8 cellular contexts compared by ENCODE assay signal in the genomic region with DNA sequence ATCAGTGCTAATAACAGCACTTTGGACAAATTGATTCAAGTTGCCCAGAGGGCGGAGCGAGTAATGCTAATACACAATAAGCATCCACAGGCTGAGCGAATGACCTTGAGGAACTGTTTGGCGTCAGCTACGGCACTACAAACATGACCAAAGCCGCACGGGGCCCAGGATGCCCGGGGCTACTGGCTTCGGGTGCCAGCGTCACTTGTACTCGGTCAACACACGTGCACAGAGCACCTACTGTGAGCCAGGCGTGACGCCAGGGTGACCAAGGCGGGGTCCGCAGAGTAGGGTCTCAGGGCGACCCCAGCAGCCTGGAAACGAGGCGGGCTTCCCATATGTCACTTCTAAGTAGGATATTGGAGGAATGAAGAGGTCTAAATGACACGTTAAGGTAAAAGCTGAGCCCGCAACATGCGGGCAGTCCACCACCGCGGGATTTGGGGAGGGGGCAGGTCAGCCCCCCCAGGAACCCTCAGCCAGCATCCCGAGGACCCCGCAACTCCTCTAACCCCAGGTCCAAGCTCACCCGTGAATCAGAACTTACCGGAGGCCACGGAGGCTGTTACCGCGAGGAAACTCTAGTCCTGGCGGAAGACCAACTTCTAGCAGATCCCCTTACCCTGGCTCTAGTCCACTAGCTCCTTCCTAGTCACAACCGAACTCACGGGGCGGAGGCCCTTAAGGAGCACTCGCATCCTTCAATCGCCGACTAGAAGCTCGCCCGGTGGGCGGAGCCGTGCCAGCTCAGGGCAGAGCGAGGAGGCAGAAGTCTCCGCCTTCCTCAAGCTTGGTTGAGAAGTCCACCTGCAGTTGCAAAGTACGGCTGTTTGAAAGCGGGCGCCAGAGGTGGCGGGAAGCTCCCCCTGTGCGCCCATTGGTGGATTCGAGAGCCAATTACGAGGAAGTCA. TPM values are rescaled to one million over a fixed set of nuclear protein-coding genes. Genes with fewer than 3 reads are reported as not detected.
A peak's percentile ranks its signal among the peaks of the same experiment; 100 is the strongest.
DNase-seq lines count a peak whose midpoint lies in the region; ATAC-seq lines count a peak whose summit lies in the region.

A gene with protein sequence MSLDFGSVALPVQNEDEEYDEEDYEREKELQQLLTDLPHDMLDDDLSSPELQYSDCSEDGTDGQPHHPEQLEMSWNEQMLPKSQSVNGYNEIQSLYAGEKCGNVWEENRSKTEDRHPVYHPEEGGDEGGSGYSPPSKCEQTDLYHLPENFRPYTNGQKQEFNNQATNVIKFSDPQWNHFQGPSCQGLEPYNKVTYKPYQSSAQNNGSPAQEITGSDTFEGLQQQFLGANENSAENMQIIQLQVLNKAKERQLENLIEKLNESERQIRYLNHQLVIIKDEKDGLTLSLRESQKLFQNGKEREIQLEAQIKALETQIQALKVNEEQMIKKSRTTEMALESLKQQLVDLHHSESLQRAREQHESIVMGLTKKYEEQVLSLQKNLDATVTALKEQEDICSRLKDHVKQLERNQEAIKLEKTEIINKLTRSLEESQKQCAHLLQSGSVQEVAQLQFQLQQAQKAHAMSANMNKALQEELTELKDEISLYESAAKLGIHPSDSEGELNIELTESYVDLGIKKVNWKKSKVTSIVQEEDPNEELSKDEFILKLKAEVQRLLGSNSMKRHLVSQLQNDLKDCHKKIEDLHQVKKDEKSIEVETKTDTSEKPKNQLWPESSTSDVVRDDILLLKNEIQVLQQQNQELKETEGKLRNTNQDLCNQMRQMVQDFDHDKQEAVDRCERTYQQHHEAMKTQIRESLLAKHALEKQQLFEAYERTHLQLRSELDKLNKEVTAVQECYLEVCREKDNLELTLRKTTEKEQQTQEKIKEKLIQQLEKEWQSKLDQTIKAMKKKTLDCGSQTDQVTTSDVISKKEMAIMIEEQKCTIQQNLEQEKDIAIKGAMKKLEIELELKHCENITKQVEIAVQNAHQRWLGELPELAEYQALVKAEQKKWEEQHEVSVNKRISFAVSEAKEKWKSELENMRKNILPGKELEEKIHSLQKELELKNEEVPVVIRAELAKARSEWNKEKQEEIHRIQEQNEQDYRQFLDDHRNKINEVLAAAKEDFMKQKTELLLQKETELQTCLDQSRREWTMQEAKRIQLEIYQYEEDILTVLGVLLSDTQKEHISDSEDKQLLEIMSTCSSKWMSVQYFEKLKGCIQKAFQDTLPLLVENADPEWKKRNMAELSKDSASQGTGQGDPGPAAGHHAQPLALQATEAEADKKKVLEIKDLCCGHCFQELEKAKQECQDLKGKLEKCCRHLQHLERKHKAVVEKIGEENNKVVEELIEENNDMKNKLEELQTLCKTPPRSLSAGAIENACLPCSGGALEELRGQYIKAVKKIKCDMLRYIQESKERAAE (N-terminal part only) (minus strand): TSS at position 656 of the 911 bp plus-strand sequence. CDS start 5,420 bp downstream, outside the sequence.

- ATAC-seq in GM21360 (IDR thresholded peaks at IDR 0.05; ENCODE audit: unreplicated experiment), result peak; percentile 98

- DNase-seq in COLO829 (ENCODE audit: low spot score), result peak; percentile 73
- DNase-seq in HT-29 (ENCODE audit: low spot score), result peak; percentile 100
- peak; percentile 99 for DNase-seq in NK-92 treated with Interleukin-12 subunit alpha and Interleukin-12 subunit beta, amount 100 ng/mL, for 24 hours (lab: John Stamatoyannopoulos, UW)
- DNase-seq in activated CD8-positive, alpha-beta memory T cell treated with anti-CD3 and anti-CD28 coated beads for 1 hour (ENCODE audit: extremely low read depth in 1 of 2, low read depth in 1 of 2), result peak; percentile 96
- DNase-seq in effector CD8-positive, alpha-beta T cell (lab: John Stamatoyannopoulos, UW), result peak; percentile 97
- peak; percentile 90 to 100 for DNase-seq in lung microvascular endothelial cell (ENCODE audit: low read depth in 2 of 2)
- DNase-seq in stimulated activated CD4-positive, alpha-beta T cell treated with anti-CD3 and anti-CD28 coated beads, TNF-alpha, amount 100 ng/mL, for 4 hours (ENCODE audit: low read depth in 3 of 3), result peak; percentile 92 to 97 (median 95)

RNA-seq across cellular contexts. Expression of the gene that starts here (rescaled TPM):
- total RNA-seq in HT-29 (2014; rRNA removed; shearing (Covaris generic)), result 11.1 and 15.2 TPM in 2 replicates
- 0.79 and 4.4 TPM in 2 replicates for total RNA-seq in lung microvascular endothelial cell

Comparison
In these comparisons a context has a peak if more than half of its experiments do, and no peak if none do; other contexts are left out.
1. Peak in every context shown above with its lines: DNase-seq and ATAC-seq.